17 cellular contexts compared by ENCODE assay signal in genomic region chr5:54741711-54742110, GRCh38.
"Had no signal": no experiment of that assay in that cellular context is flagged by ENCODE, and none has a peak within 500 bp of the region (broad histone marks: within the 10 kb centered on the region; RNA-seq: fewer than 3 reads in every experiment).

No MANE protein-coding gene starts in this region.

- H3K9me3 ChIP-seq: lower lobe of right lung, right atrium auricular region, suprapubic skin, transverse colon, vagina had no signal

- H3K4me3 ChIP-seq: lower lobe of right lung, right atrium auricular region, suprapubic skin, transverse colon, vagina had no signal

- ATAC-seq: activated CD4-positive, alpha-beta T cell treated with anti-CD3 and anti-CD28 coated beads for 36 hours; activated CD8-positive, alpha-beta T cell treated with anti-CD3 and anti-CD28 coated beads for 36 hours; activated T-cell treated with anti-CD3 and anti-CD28 coated beads, Interleukin-2, amount 50 U/mL, for 4 hours; stimulated activated naive CD8-positive, alpha-beta T cell treated with anti-CD3 and anti-CD28 coated beads, Interleukin-15, amount 100 ng/mL, for 72 hours; WTC11 had no signal

- H3K36me3 ChIP-seq: lower lobe of right lung, right atrium auricular region, suprapubic skin, transverse colon, vagina had no signal

- H3K27me3 ChIP-seq: right atrium auricular region, suprapubic skin, transverse colon, vagina had no signal

- DNase-seq: activated CD4-positive, alpha-beta T cell treated with anti-CD3 and anti-CD28 coated beads for 36 hours; activated CD8-positive, alpha-beta memory T cell treated with anti-CD3 and anti-CD28 coated beads, Interleukin-2, amount 50 U/mL, for 4 hours; activated CD8-positive, alpha-beta T cell treated with anti-CD3 and anti-CD28 coated beads for 36 hours; activated naive CD4-positive, alpha-beta T cell treated with anti-CD3 and anti-CD28 coated beads for 36 hours; activated T-cell treated with anti-CD3 and anti-CD28 coated beads, Interleukin-2, amount 50 U/mL, for 4 hours; caudate nucleus; lower lobe of right lung; midbrain; nephron progenitor cell; nucleus accumbens; stimulated activated CD4-positive, alpha-beta T cell treated with anti-CD3 and anti-CD28 coated beads, Interleukin-2, amount 100 ng/mL, for 24 hours; stimulated activated naive CD8-positive, alpha-beta T cell treated with anti-CD3 and anti-CD28 coated beads, Interleukin-15, amount 100 ng/mL, for 72 hours had no signal

- H3K27ac ChIP-seq: lower lobe of right lung, right atrium auricular region, suprapubic skin, vagina had no signal
